In genomic region chr4:81694514-81694913, GRCh38 we compare ENCODE assay signal across 27 cellular contexts.
"Had no signal": no experiment of that assay in that cellular context is flagged by ENCODE, and none has a peak within 500 bp of the region (broad histone marks: within the 10 kb centered on the region; RNA-seq: fewer than 3 reads in every experiment).

No MANE protein-coding gene starts in this region.

- H3K27ac ChIP-seq: esophagus squamous epithelium, heart right ventricle, neutrophil, parathyroid adenoma, stomach, thyroid gland, vagina had no signal

- DNase-seq: cortex of kidney; effector memory CD8-positive, alpha-beta T cell; erythroblast; esophagus squamous epithelium; foreskin melanocyte; glutamatergic neuron; heart right ventricle; hippocampal formation; immature natural killer cell; islet precursor cell; natural killer cell; stimulated activated CD4-positive, alpha-beta T cell treated with anti-CD3 and anti-CD28 coated beads, Interleukin-12 subunit alpha, Interleukin-12 subunit beta, amount 100 ng/mL, for 4 hours; stimulated activated CD4-positive, alpha-beta T cell treated with anti-CD3 and anti-CD28 coated beads, Interleukin-1b, Interleukin-23, amount 100 ng/mL, for 48 hours; stimulated activated CD4-positive, alpha-beta T cell treated with anti-CD3 and anti-CD28 coated beads, Interleukin-4, amount 100 ng/mL, for 1 hour; stimulated activated CD8-positive, alpha-beta memory T cell treated with anti-CD3 and anti-CD28 coated beads, Interleukin-4, amount 100 ng/mL, for 48 hours; stimulated activated naive CD4-positive, alpha-beta T cell treated with Interleukin-2 at 50 U/mL for 16 hours; stomach; thyroid gland; trophoblast cell had no signal

- H3K4me1 ChIP-seq: esophagus squamous epithelium, heart right ventricle, stomach, thyroid gland, vagina had no signal

- FAIRE-seq: endometrium had no signal

- H3K36me3 ChIP-seq: esophagus squamous epithelium, heart right ventricle, neutrophil, stomach, thyroid gland, vagina had no signal

- H2AFZ ChIP-seq: parathyroid adenoma had no signal

- H3K27me3 ChIP-seq: esophagus squamous epithelium, neutrophil, stomach, thyroid gland, vagina had no signal

- H3K79me2 ChIP-seq: parathyroid adenoma had no signal

- H3K4me3 ChIP-seq: esophagus squamous epithelium, heart right ventricle, lung, smooth muscle cell, stomach, thyroid gland, vagina had no signal

- H3K4me2 ChIP-seq: smooth muscle cell had no signal

- H3K9ac ChIP-seq: parathyroid adenoma had no signal

- H3K9me3 ChIP-seq: esophagus squamous epithelium, heart right ventricle, neutrophil, stomach, thyroid gland, vagina had no signal

- ATAC-seq: effector memory CD8-positive, alpha-beta T cell; heart right ventricle; left lobe of liver; natural killer cell; sciatic nerve had no signal
